Comparison of ENCODE assay signal across 19 cellular contexts in the genomic region with DNA sequence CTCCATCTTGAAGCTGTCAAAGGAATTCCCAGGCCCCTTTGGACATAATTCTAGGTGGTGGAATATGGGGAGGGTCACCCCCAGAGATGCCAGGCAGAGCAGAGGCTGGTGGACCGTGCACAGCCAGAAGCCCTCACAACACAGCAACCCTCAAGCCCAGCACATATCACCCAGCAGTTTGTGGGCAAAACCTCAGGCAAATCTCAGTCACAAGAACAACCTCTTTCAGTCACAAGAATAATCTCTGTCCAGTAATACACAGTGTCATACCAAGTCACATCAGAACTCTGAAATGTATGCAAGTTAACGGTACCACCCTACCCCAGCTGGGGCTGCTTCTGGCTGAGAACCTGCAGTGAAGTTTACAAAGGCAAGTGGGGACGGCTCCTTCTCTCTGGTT.
"Had no signal": no experiment of that assay in that cellular context is flagged by ENCODE, and none has a peak within 500 bp of the region (broad histone marks: within the 10 kb centered on the region; RNA-seq: fewer than 3 reads in every experiment).

No MANE protein-coding gene starts in this region.

- H3K4me3 ChIP-seq: coronary artery, gastroesophageal sphincter, mucosa of descending colon, transverse colon, vagina had no signal

- H3K9me3 Mint-ChIP-seq: central memory CD8-positive, alpha-beta T cell had no signal

- H3K9me3 ChIP-seq: gastroesophageal sphincter, mucosa of descending colon, transverse colon, vagina had no signal

- H3K27me3 Mint-ChIP-seq: activated B cell treated with CpG ODN at 0.5 μM for 24 hours; activated CD4-positive, alpha-beta memory T cell treated with anti-CD3 and anti-CD28 coated beads, Interleukin-2, amount 10 ng/mL, durations not matched to agents 7 days and 5 days; activated CD8-positive, alpha-beta memory T cell treated with anti-CD3 and anti-CD28 coated beads, Interleukin-2, amount 10 ng/mL, durations not matched to agents 7 days and 5 days; activated naive CD8-positive, alpha-beta T cell treated with anti-CD3 and anti-CD28 coated beads for 36 hours; memory B cell; stimulated activated naive CD8-positive, alpha-beta T cell treated with anti-CD3 and anti-CD28 coated beads, Interleukin-15, Interleukin-2, amounts not matched to agents 100 ng/mL and 50 ng/mL, for 24 hours had no signal

- H3K36me3 Mint-ChIP-seq: activated CD8-positive, alpha-beta memory T cell treated with anti-CD3 and anti-CD28 coated beads, Interleukin-2, amount 10 ng/mL, durations not matched to agents 7 days and 5 days; activated naive CD8-positive, alpha-beta T cell treated with anti-CD3 and anti-CD28 coated beads for 36 hours; memory B cell; naive thymus-derived CD8-positive, alpha-beta T cell had no signal

- H3K36me3 ChIP-seq: brain microvascular endothelial cell, gastroesophageal sphincter, transverse colon, vagina had no signal

- H3K4me3 Mint-ChIP-seq: activated B cell treated with CpG ODN at 0.5 μM for 24 hours; activated CD4-positive, alpha-beta memory T cell treated with anti-CD3 and anti-CD28 coated beads, Interleukin-2, amount 10 ng/mL, durations not matched to agents 7 days and 5 days; activated CD8-positive, alpha-beta memory T cell treated with anti-CD3 and anti-CD28 coated beads, Interleukin-2, amount 10 ng/mL, durations not matched to agents 7 days and 5 days; activated naive CD8-positive, alpha-beta T cell treated with anti-CD3 and anti-CD28 coated beads for 36 hours; central memory CD8-positive, alpha-beta T cell; memory B cell; naive thymus-derived CD8-positive, alpha-beta T cell; stimulated activated naive CD8-positive, alpha-beta T cell treated with anti-CD3 and anti-CD28 coated beads, Interleukin-15, Interleukin-2, amounts not matched to agents 100 ng/mL and 50 ng/mL, for 24 hours; T-helper 2 cell treated with Interferon-gamma antibody and Interleukin-4, amounts not matched to agents 5 μg/mL and 100 μg/mL, for 36 hours had no signal

- H3K27ac Mint-ChIP-seq: activated B cell treated with CpG ODN at 0.5 μM for 24 hours; activated CD4-positive, alpha-beta memory T cell treated with anti-CD3 and anti-CD28 coated beads, Interleukin-2, amount 10 ng/mL, durations not matched to agents 7 days and 5 days; activated CD8-positive, alpha-beta memory T cell treated with anti-CD3 and anti-CD28 coated beads, Interleukin-2, amount 10 ng/mL, durations not matched to agents 7 days and 5 days; activated naive CD8-positive, alpha-beta T cell treated with anti-CD3 and anti-CD28 coated beads for 36 hours; memory B cell; naive thymus-derived CD8-positive, alpha-beta T cell; stimulated activated naive CD8-positive, alpha-beta T cell treated with anti-CD3 and anti-CD28 coated beads, Interleukin-15, Interleukin-2, amounts not matched to agents 100 ng/mL and 50 ng/mL, for 24 hours; T-helper 2 cell treated with Interferon-gamma antibody and Interleukin-4, amounts not matched to agents 5 μg/mL and 100 μg/mL, for 36 hours had no signal

- H3K27ac ChIP-seq: brain microvascular endothelial cell, coronary artery, gastroesophageal sphincter, transverse colon, vagina had no signal

- H3K4me1 Mint-ChIP-seq: activated B cell treated with CpG ODN at 0.5 μM for 24 hours; activated CD4-positive, alpha-beta memory T cell treated with anti-CD3 and anti-CD28 coated beads, Interleukin-2, amount 10 ng/mL, durations not matched to agents 7 days and 5 days; activated CD8-positive, alpha-beta memory T cell treated with anti-CD3 and anti-CD28 coated beads, Interleukin-2, amount 10 ng/mL, durations not matched to agents 7 days and 5 days; activated naive CD8-positive, alpha-beta T cell treated with anti-CD3 and anti-CD28 coated beads for 36 hours; central memory CD8-positive, alpha-beta T cell; memory B cell; naive thymus-derived CD8-positive, alpha-beta T cell had no signal

- H3K4me1 ChIP-seq: gastroesophageal sphincter, transverse colon had no signal

- ATAC-seq: activated CD8-positive, alpha-beta memory T cell treated with anti-CD3 and anti-CD28 coated beads, Interleukin-2, amount 10 ng/mL, durations not matched to agents 7 days and 5 days; mucosa of descending colon; naive thymus-derived CD8-positive, alpha-beta T cell had no signal

- DNase-seq: activated B cell treated with CpG ODN at 0.5 μM for 24 hours; activated CD4-positive, alpha-beta memory T cell treated with anti-CD3 and anti-CD28 coated beads, Interleukin-2, amount 10 ng/mL, durations not matched to agents 7 days and 5 days; activated CD4-positive, alpha-beta T cell treated with anti-CD3 and anti-CD28 coated beads for 48 hours; activated CD8-positive, alpha-beta memory T cell treated with anti-CD3 and anti-CD28 coated beads, Interleukin-2, amount 10 ng/mL, durations not matched to agents 7 days and 5 days; activated naive CD4-positive, alpha-beta T cell; activated naive CD8-positive, alpha-beta T cell treated with anti-CD3 and anti-CD28 coated beads for 36 hours; erythroblast; mucosa of descending colon; naive thymus-derived CD8-positive, alpha-beta T cell; stimulated activated CD4-positive, alpha-beta T cell treated with anti-CD3 and anti-CD28 coated beads, Interleukin-2, amount 100 ng/mL, for 24 hours; transverse colon had no signal

- H3K27me3 ChIP-seq: brain microvascular endothelial cell, gastroesophageal sphincter, transverse colon, vagina had no signal
